In the genomic region with DNA sequence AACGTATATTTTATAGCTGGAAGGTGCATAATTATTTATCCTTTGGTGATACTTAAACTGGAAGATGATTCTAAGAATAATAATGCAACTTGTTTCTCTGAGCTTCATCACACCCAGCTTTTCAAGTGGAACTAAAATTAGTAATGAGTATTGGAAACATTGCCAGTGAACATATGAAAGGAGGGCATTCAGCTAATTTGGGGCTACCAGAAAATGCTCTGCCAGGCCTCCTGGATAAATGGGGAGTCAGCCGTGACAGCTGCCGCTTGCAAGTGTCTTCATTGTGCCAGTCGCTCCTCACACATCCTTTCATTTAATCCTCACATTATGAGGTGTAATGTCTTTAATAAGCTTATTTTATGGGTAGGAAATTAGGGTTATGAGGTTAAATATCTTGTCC, we compare ENCODE assay signal across 15 cellular contexts.
DNase-seq lines count a peak whose midpoint lies in the region; ATAC-seq and TF ChIP-seq lines count a peak whose summit lies in the region.
"Had no signal": no experiment of that assay in that cellular context is flagged by ENCODE, and none has a peak within 500 bp of the region (broad histone marks: within the 10 kb centered on the region; RNA-seq: fewer than 3 reads in every experiment).

No MANE protein-coding gene starts in this region.

- DNase-seq in G401 (ENCODE audit: low spot score) (peak; percentile 96), RWPE2 (ENCODE audit: low spot score) (no peak), foreskin keratinocyte (no peak), psoas muscle (no peak), ecto neural progenitor cell (ENCODE audit: low spot score) (no peak), NCI-H1694 treated with DMSO at 0.1 percent for 48 hours (lab: John Stamatoyannopoulos, UW) (no peak), DMS 273 (lab: John Stamatoyannopoulos, UW; ENCODE audit: unreplicated experiment) (no peak)
- DNase-seq: activated T-cell treated with anti-CD3 and anti-CD28 coated beads, Interleukin-2, amount 50 U/mL, for 48 hours; Caco-2; GOT3; left colon; NCI-H1092; stimulated activated CD4-positive, alpha-beta T cell treated with anti-CD3 and anti-CD28 coated beads, Interleukin-15, amount 100 ng/mL, for 24 hours; stimulated activated naive CD4-positive, alpha-beta T cell treated with Interleukin-2 at 50 U/mL for 16 hours had no signal

- WGBS in psoas muscle, 3 donors, result 32 to 56% (median 41%) methylated on average over 4 of the region's 4 CpGs

- H3K36me3 ChIP-seq in RWPE2 (ENCODE audit: low read depth) (no peaks in the 10 kb centered on the region), psoas muscle (ENCODE audit: insufficient read depth in 1 of 2, low read depth in 1 of 2) (peaks cover 0 to 12% of the 10 kb centered on the region in 2 donors)
- H3K36me3 ChIP-seq: tibial nerve had no signal

- no peaks in the 10 kb centered on the region for H3K9me3 ChIP-seq in RWPE2 (ENCODE audit: severe bottlenecking)
- no peaks in the 10 kb centered on the region for H3K9me3 ChIP-seq in psoas muscle
- H3K9me3 ChIP-seq: Caco-2, tibial nerve had no signal

- no peak for ATAC-seq in RWPE2 (ENCODE audit: low read depth)
- ATAC-seq in foreskin keratinocyte, result no peak
- ATAC-seq in psoas muscle, result peak in 2 of 4 donors; percentile 50 to 53

- no peak for TF ChIP-seq CTCF in RWPE2 (IDR thresholded peaks at IDR 0.05; ENCODE audit: poor library complexity, severe bottlenecking)
- TF ChIP-seq CTCF in foreskin keratinocyte (conservative IDR thresholded peaks at IDR 0.05), result no peak
- TF ChIP-seq CTCF in psoas muscle (IDR thresholded peaks at IDR 0.05), result no peak

- H3K4me1 ChIP-seq in RWPE2 (ENCODE audit: insufficient read depth, poor library complexity, severe bottlenecking) (peaks cover 25% of the 10 kb centered on the region), foreskin keratinocyte (peaks cover 29% of the 10 kb centered on the region), psoas muscle (peaks cover 26% of the 10 kb centered on the region)
- H3K4me1 ChIP-seq: Caco-2 had no signal

- intact Hi-C loops in psoas muscle (cut with DNase I), result loop anchor here (10.0 kb wide), 2 partner anchors 94 to 194 kb away; no protein-coding TSS in a partner anchor

- in situ Hi-C loops in G401 (cut with HindIII; ENCODE audit: low sequenced_read_pairs), result no loop called here

- H3K27me3 ChIP-seq in RWPE2 (ENCODE audit: insufficient read depth, poor library complexity, severe bottlenecking) (no peaks in the 10 kb centered on the region), foreskin keratinocyte (no peaks in the 10 kb centered on the region), psoas muscle (ENCODE audit: insufficient read depth in 3 of 3, low read length in 2 of 3) (no peaks in the 10 kb centered on the region)
- H3K27me3 ChIP-seq: tibial nerve had no signal

- H3K4me3 ChIP-seq in RWPE2 (ENCODE audit: severe bottlenecking), result no peak overlapping the region
- no peak overlapping the region for H3K4me3 ChIP-seq in psoas muscle
- H3K4me3 ChIP-seq: tibial nerve had no signal

- H3K27ac ChIP-seq in RWPE2 (ENCODE audit: poor library complexity, severe bottlenecking) (peak overlapping the region; percentile 54), foreskin keratinocyte (peak overlapping the region; percentile 8), psoas muscle (peak overlapping the region; percentile 81)
- H3K27ac ChIP-seq: tibial nerve had no signal

Comparison
In these comparisons a context has a peak if more than half of its experiments do, and no peak if none do; other contexts are left out.
1. H3K27ac ChIP-seq: peak in every context shown above with its lines; median percentile 81 in psoas muscle; 54 in RWPE2; 8 in foreskin keratinocyte.